ENCODE assay signal across 8 cellular contexts in the genomic region with DNA sequence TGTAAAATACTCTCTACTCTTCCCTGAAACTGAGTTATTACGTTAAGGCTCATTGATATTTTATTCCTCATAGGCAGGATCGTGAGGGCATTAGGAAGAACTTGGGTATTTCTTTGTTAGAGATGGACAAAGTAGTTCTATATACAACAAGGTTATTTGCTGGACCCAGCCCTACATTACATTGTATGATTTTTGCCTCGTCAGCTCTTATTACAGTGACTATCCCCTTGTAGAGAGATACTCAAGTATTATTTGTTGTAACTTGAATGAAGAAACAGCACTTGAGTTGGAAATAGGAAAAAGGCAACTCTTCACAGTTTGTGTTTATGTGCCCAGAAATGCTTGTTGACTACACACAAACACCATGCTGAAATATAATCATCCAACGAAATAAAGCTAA.
"Had no signal": no experiment of that assay in that cellular context is flagged by ENCODE, and none has a peak within 500 bp of the region (broad histone marks: within the 10 kb centered on the region; RNA-seq: fewer than 3 reads in every experiment).

No MANE protein-coding gene starts in this region.

- H3K36me3 Mint-ChIP-seq: IgD-negative memory B cell had no signal

- H3K9ac ChIP-seq: GM23248 had no signal

- H3K27me3 Mint-ChIP-seq: IgD-negative memory B cell had no signal

- H3K4me3 Mint-ChIP-seq: HFFc6, IgD-negative memory B cell had no signal

- H3K27ac Mint-ChIP-seq: HFFc6, IgD-negative memory B cell had no signal

- ATAC-seq: HCT116 had no signal

- H3K4me1 Mint-ChIP-seq: IgD-negative memory B cell had no signal

- H3K36me3 ChIP-seq: HAP-1 had no signal

- H3K4me3 ChIP-seq: GM23248, HAP-1 had no signal

- H3K27ac ChIP-seq: GM23248, HL-60 had no signal

- DNase-seq: GM23248, GOT3, H7, HFFc6 had no signal

- H2AFZ ChIP-seq: GM23248 had no signal

- H3K9me3 ChIP-seq: HAP-1 had no signal
